1 cellular context compared by ENCODE assay signal in genomic region chr21:43353282-43354010, GRCh38.
TF ChIP-seq lines count a peak whose summit lies in the region.

No MANE protein-coding gene starts in this region.

TF ChIP-seq in GM12878, 131 proteins besides CTCF, POLR2A, EP300 and RAD21 (continued from another document and continues in another):
- no peak for TF ChIP-seq REST (IDR thresholded peaks at IDR 0.05; ENCODE audit: low read depth, low read length)
- no peak for TF ChIP-seq ESRRA (IDR thresholded peaks at IDR 0.05; ENCODE audit: low read length)
- TF ChIP-seq HSF1 (IDR thresholded peaks at IDR 0.05; ENCODE audit: low read depth, low read length) = no peak
- no peak for TF ChIP-seq FOXM1 (IDR thresholded peaks at IDR 0.05; ENCODE audit: low read depth, low read length)
- TF ChIP-seq BCLAF1 (IDR thresholded peaks at IDR 0.05) = no peak
- TF ChIP-seq RUNX3 (IDR thresholded peaks at IDR 0.05; ENCODE audit: low read length) = no peak
- no peak for TF ChIP-seq RBBP5 (conservative IDR thresholded peaks at IDR 0.05)
- TF ChIP-seq GABPA (IDR thresholded peaks at IDR 0.05; ENCODE audit: low read depth) = no peak
- TF ChIP-seq PAX8 (IDR thresholded peaks at IDR 0.05) = no peak
- no peak for TF ChIP-seq EED (IDR thresholded peaks at IDR 0.05; ENCODE audit: low read depth)
- TF ChIP-seq MAX (IDR thresholded peaks at IDR 0.05; ENCODE audit: low read depth, low read length) = no peak
- TF ChIP-seq LARP7 (IDR thresholded peaks at IDR 0.05) = peak; percentile 72; the same call in 1 of the 2 replicates
- TF ChIP-seq POLR2AphosphoS5 (IDR thresholded peaks at IDR 0.05; ENCODE audit: low read length) = peak; percentile 93
- no peak for TF ChIP-seq ATF2 (IDR thresholded peaks at IDR 0.05; ENCODE audit: low read length)
- peak; percentile 1; the same call in 1 of the 2 replicates for TF ChIP-seq CHD1 (IDR thresholded peaks at IDR 0.05; ENCODE audit: low read depth, low read length)
- TF ChIP-seq PBX3 (IDR thresholded peaks at IDR 0.05; ENCODE audit: insufficient replicate concordance, low read depth, low read length) = no peak
- TF ChIP-seq DPF2 (IDR thresholded peaks at IDR 0.05) = peak; percentile 45; the same call in 1 of the 2 replicates
- TF ChIP-seq TCF3 (IDR thresholded peaks at IDR 0.05; ENCODE audit: borderline replicate concordance, insufficient read depth, low read depth, low read length) = peak; percentile 69; the same call in 1 of the 2 replicates
- TF ChIP-seq CEBPB (IDR thresholded peaks at IDR 0.05; ENCODE audit: borderline replicate concordance in 1 of 2, low read depth in 2 of 2, low read length in 2 of 2) = 0 out of 4 replicates have a peak, but pooled peaks of 1 of the 2 experiments have one; percentile 12
- TF ChIP-seq PRDM15 (CRISPR knock-in tag; IDR thresholded peaks at IDR 0.05) = 0 out of 2 replicates have a peak, but pooled peaks have one; percentile 65
- TF ChIP-seq CREB1 (IDR thresholded peaks at IDR 0.05; ENCODE audit: low read depth) = no peak
- TF ChIP-seq HDAC6 (IDR thresholded peaks at IDR 0.05; ENCODE audit: unreplicated experiment) = no peak
- no peak for TF ChIP-seq ZNF24 (IDR thresholded peaks at IDR 0.05)
- TF ChIP-seq EZH2 (IDR thresholded peaks at IDR 0.05; ENCODE audit: borderline replicate concordance, control insufficient read depth, low read depth, low read length) = no peak
- TF ChIP-seq EGR1 (IDR thresholded peaks at IDR 0.05; ENCODE audit: borderline replicate concordance in 1 of 2, low read depth in 2 of 2, low read length in 2 of 2) = no peak
- peak; percentile 46; the same call in 1 of the 2 replicates for TF ChIP-seq ZBTB11 (CRISPR knock-in tag; IDR thresholded peaks at IDR 0.05)
- TF ChIP-seq ZNF622 (IDR thresholded peaks at IDR 0.05) = no peak
- TF ChIP-seq CBFB (IDR thresholded peaks at IDR 0.05; ENCODE audit: low read depth) = no peak; the same call in 1 of the 2 replicates
- peak; percentile 28; the same call in 1 of the 2 replicates for TF ChIP-seq MTA2 (IDR thresholded peaks at IDR 0.05; ENCODE audit: low read depth)
- 0 out of 2 replicates have a peak, but pooled peaks have one; percentile 30 for TF ChIP-seq ZSCAN29 (IDR thresholded peaks at IDR 0.05)
- peak; percentile 67; the same call in 1 of the 2 replicates for TF ChIP-seq BACH1 (IDR thresholded peaks at IDR 0.05; ENCODE audit: borderline replicate concordance)
- 0 out of 2 replicates have a peak, but pooled peaks have one; percentile 38 for TF ChIP-seq NR2F1 (conservative IDR thresholded peaks at IDR 0.05)
- TF ChIP-seq SMARCA5 (IDR thresholded peaks at IDR 0.05) = peak; percentile 81; the same call in 1 of the 2 replicates
- 0 out of 2 replicates have a peak, but pooled peaks have one; percentile 6 for TF ChIP-seq CREM (IDR thresholded peaks at IDR 0.05; ENCODE audit: low read depth)
- no peak for TF ChIP-seq ATF3 (IDR thresholded peaks at IDR 0.05; ENCODE audit: borderline replicate concordance, extremely low read depth, low read depth, low read length)
- no peak for TF ChIP-seq MTA3 (IDR thresholded peaks at IDR 0.05; ENCODE audit: borderline replicate concordance, low read length)
- no peak for TF ChIP-seq NFYA (IDR thresholded peaks at IDR 0.05; ENCODE audit: borderline replicate concordance, low read depth, low read length)
- no peak for TF ChIP-seq SREBF1 (IDR thresholded peaks at IDR 0.05; ENCODE audit: low read length)
- TF ChIP-seq ZBED1 (IDR thresholded peaks at IDR 0.05; ENCODE audit: borderline replicate concordance) = peak; percentile 89; the same call in 1 of the 2 replicates
- TF ChIP-seq TCF12 (IDR thresholded peaks at IDR 0.05; ENCODE audit: low read depth, low read length) = peak; percentile 72; the same call in 1 of the 2 replicates
